In the genomic region with DNA sequence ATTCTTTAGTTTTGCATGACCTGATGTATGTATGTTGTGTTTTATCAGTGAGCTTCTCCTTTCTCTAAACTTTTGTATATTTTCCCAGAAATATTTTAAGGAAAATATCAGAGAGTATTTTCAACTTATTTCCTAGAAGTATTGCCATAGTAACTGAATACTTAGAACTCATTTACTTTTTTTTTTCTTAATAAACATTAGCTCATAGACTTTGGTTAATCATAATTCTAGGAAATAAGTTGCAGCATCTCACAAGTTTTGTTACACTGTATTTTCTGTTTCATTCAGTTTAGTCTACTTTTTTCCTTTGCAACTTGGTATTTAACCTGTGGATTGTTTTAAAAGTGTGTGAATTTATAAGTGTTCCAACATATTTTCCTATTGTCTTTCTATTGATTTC, we compare ENCODE assay signal across 1 cellular context.
TF ChIP-seq lines count a peak whose summit lies in the region.

No MANE protein-coding gene starts in this region.

TF ChIP-seq in GM23338, 12 proteins besides CTCF, POLR2A, EP300 and RAD21 (continued from another document):
- TF ChIP-seq, protein P1, sequence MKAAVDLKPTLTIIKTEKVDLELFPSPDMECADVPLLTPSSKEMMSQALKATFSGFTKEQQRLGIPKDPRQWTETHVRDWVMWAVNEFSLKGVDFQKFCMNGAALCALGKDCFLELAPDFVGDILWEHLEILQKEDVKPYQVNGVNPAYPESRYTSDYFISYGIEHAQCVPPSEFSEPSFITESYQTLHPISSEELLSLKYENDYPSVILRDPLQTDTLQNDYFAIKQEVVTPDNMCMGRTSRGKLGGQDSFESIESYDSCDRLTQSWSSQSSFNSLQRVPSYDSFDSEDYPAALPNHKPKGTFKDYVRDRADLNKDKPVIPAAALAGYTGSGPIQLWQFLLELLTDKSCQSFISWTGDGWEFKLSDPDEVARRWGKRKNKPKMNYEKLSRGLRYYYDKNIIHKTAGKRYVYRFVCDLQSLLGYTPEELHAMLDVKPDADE (IDR thresholded peaks at IDR 0.05) = no peak
- TF ChIP-seq EZH2phosphoT487 (IDR thresholded peaks at IDR 0.05; ENCODE audit: unreplicated experiment) = no peak
- no peak for TF ChIP-seq ZNF114 (CRISPR knock-in tag; IDR thresholded peaks at IDR 0.05)
- no peak for TF ChIP-seq POLR2AphosphoS5 (IDR thresholded peaks at IDR 0.05; ENCODE audit: low read depth)
- TF ChIP-seq JUNB (IDR thresholded peaks at IDR 0.05; ENCODE audit: unreplicated experiment) = no peak
- TF ChIP-seq ZNF331 (CRISPR knock-in tag; IDR thresholded peaks at IDR 0.05; ENCODE audit: low read depth) = no peak
- TF ChIP-seq, protein P2, sequence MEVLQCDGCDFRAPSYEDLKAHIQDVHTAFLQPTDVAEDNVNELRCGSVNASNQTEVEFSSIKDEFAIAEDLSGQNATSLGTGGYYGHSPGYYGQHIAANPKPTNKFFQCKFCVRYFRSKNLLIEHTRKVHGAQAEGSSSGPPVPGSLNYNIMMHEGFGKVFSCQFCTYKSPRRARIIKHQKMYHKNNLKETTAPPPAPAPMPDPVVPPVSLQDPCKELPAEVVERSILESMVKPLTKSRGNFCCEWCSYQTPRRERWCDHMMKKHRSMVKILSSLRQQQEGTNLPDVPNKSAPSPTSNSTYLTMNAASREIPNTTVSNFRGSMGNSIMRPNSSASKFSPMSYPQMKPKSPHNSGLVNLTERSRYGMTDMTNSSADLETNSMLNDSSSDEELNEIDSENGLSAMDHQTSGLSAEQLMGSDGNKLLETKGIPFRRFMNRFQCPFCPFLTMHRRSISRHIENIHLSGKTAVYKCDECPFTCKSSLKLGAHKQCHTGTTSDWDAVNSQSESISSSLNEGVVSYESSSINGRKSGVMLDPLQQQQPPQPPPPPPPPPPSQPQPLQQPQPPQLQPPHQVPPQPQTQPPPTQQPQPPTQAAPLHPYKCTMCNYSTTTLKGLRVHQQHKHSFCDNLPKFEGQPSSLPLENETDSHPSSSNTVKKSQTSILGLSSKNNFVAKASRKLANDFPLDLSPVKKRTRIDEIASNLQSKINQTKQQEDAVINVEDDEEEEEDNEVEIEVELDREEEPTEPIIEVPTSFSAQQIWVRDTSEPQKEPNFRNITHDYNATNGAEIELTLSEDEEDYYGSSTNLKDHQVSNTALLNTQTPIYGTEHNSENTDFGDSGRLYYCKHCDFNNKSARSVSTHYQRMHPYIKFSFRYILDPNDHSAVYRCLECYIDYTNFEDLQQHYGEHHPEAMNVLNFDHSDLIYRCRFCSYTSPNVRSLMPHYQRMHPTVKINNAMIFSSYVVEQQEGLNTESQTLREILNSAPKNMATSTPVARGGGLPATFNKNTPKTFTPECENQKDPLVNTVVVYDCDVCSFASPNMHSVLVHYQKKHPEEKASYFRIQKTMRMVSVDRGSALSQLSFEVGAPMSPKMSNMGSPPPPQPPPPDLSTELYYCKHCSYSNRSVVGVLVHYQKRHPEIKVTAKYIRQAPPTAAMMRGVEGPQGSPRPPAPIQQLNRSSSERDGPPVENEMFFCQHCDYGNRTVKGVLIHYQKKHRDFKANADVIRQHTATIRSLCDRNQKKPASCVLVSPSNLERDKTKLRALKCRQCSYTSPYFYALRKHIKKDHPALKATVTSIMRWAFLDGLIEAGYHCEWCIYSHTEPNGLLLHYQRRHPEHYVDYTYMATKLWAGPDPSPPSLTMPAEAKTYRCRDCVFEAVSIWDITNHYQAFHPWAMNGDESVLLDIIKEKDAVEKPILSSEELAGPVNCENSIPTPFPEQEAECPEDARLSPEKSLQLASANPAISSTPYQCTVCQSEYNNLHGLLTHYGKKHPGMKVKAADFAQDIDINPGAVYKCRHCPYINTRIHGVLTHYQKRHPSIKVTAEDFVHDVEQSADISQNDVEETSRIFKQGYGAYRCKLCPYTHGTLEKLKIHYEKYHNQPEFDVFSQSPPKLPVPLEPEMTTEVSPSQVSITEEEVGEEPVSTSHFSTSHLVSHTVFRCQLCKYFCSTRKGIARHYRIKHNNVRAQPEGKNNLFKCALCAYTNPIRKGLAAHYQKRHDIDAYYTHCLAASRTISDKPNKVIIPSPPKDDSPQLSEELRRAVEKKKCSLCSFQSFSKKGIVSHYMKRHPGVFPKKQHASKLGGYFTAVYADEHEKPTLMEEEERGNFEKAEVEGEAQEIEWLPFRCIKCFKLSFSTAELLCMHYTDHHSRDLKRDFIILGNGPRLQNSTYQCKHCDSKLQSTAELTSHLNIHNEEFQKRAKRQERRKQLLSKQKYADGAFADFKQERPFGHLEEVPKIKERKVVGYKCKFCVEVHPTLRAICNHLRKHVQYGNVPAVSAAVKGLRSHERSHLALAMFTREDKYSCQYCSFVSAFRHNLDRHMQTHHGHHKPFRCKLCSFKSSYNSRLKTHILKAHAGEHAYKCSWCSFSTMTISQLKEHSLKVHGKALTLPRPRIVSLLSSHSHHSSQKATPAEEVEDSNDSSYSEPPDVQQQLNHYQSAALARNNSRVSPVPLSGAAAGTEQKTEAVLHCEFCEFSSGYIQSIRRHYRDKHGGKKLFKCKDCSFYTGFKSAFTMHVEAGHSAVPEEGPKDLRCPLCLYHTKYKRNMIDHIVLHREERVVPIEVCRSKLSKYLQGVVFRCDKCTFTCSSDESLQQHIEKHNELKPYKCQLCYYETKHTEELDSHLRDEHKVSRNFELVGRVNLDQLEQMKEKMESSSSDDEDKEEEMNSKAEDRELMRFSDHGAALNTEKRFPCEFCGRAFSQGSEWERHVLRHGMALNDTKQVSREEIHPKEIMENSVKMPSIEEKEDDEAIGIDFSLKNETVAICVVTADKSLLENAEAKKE (CRISPR knock-in tag; IDR thresholded peaks at IDR 0.05) = no peak
- TF ChIP-seq STAT1 (IDR thresholded peaks at IDR 0.05; ENCODE audit: unreplicated experiment) = no peak
- TF ChIP-seq, protein P3, sequence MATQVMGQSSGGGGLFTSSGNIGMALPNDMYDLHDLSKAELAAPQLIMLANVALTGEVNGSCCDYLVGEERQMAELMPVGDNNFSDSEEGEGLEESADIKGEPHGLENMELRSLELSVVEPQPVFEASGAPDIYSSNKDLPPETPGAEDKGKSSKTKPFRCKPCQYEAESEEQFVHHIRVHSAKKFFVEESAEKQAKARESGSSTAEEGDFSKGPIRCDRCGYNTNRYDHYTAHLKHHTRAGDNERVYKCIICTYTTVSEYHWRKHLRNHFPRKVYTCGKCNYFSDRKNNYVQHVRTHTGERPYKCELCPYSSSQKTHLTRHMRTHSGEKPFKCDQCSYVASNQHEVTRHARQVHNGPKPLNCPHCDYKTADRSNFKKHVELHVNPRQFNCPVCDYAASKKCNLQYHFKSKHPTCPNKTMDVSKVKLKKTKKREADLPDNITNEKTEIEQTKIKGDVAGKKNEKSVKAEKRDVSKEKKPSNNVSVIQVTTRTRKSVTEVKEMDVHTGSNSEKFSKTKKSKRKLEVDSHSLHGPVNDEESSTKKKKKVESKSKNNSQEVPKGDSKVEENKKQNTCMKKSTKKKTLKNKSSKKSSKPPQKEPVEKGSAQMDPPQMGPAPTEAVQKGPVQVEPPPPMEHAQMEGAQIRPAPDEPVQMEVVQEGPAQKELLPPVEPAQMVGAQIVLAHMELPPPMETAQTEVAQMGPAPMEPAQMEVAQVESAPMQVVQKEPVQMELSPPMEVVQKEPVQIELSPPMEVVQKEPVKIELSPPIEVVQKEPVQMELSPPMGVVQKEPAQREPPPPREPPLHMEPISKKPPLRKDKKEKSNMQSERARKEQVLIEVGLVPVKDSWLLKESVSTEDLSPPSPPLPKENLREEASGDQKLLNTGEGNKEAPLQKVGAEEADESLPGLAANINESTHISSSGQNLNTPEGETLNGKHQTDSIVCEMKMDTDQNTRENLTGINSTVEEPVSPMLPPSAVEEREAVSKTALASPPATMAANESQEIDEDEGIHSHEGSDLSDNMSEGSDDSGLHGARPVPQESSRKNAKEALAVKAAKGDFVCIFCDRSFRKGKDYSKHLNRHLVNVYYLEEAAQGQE (IDR thresholded peaks at IDR 0.05; ENCODE audit: unreplicated experiment) = no peak
TF ChIP-seq in GM23338: peak in this region for 0.
